ENCODE assay signal across 8 cellular contexts in genomic region chr6:116969211-116969863, GRCh38.
DNase-seq lines count a peak whose midpoint lies in the region; ATAC-seq and TF ChIP-seq lines count a peak whose summit lies in the region.

No MANE protein-coding gene starts in this region.

- H3K4me3 ChIP-seq in hepatocyte (no peak overlapping the region), stomach (no peak overlapping the region), coronary artery (no peak overlapping the region)

- TF ChIP-seq CTCF in VCaP (conservative IDR thresholded peaks at IDR 0.05) (peak; percentile 81), hepatocyte (IDR thresholded peaks at IDR 0.05; ENCODE audit: poor library complexity) (peak; percentile 80), stomach (IDR thresholded peaks at IDR 0.05) (peak in 5 of 7 experiments; percentile 12 to 61 (median 42)), coronary artery (IDR thresholded peaks at IDR 0.05) (no peak)

- H3K27me3 ChIP-seq in hepatocyte: no peaks in the 10 kb centered on the region
- no peaks in the 10 kb centered on the region for H3K27me3 ChIP-seq in stomach

- peak; percentile 80 for ATAC-seq in GM18858 (IDR thresholded peaks at IDR 0.05; ENCODE audit: unreplicated experiment)
- peak; percentile 81 for ATAC-seq in HG02970 (IDR thresholded peaks at IDR 0.05; ENCODE audit: low FRiP score, unreplicated experiment)

- no peak overlapping the region for H3K4me2 ChIP-seq in hepatocyte

- no peaks in the 10 kb centered on the region for H3K79me2 ChIP-seq in hepatocyte

- no peaks in the 10 kb centered on the region for H3K36me3 ChIP-seq in hepatocyte (replicated peaks; ENCODE audit: insufficient read depth, low read depth)
- H3K36me3 ChIP-seq in stomach: no peaks in the 10 kb centered on the region

- H2AFZ ChIP-seq in hepatocyte: no peak overlapping the region

- no peaks in the 10 kb centered on the region for H3K9me2 ChIP-seq in hepatocyte (replicated peaks; ENCODE audit: insufficient read depth)

- DNase-seq in COLO829 (ENCODE audit: low spot score): peak; percentile 60
- DNase-seq in NCI-H1694 treated with DMSO at 0.1 percent for 48 hours (lab: John Stamatoyannopoulos, UW): peak; percentile 47
- peak; percentile 82 for DNase-seq in hepatocyte (ENCODE audit: low spot score)
- peak; percentile 26 for DNase-seq in stomach
- DNase-seq in coronary artery (ENCODE audit: low spot score): no peak

- H3K9me3 ChIP-seq in hepatocyte (ENCODE audit: low read depth) (no peaks in the 10 kb centered on the region), stomach (no peaks in the 10 kb centered on the region)

- WGBS in hepatocyte (ENCODE audit: low lambda C conversion rate, missing lambda C conversion rate): 33% methylated on average over 5 of the region's 5 CpGs
- WGBS in stomach, 5 donors: 29 to 35% (median 31%) methylated on average over 5 of the region's 5 CpGs

- H4K20me1 ChIP-seq in hepatocyte (ENCODE audit: insufficient read depth, poor library complexity, severe bottlenecking): no peaks in the 10 kb centered on the region

- intact Hi-C loops in stomach (cut with DNase I; ENCODE audit: low total_unique reads): no loop called here

- TF ChIP-seq EP300 in stomach (IDR thresholded peaks at IDR 0.05): no peak

- H3K4me1 ChIP-seq in hepatocyte (ENCODE audit: insufficient read depth) (no peaks in the 10 kb centered on the region), stomach (no peaks in the 10 kb centered on the region)

- H3K27ac ChIP-seq in VCaP (no peak overlapping the region), hepatocyte (no peak overlapping the region), stomach (no peak overlapping the region), coronary artery (no peak overlapping the region)

- TF ChIP-seq POLR2A in stomach (IDR thresholded peaks at IDR 0.05): no peak
